In genomic region chr12:109592195-109592904, GRCh38 we compare ENCODE assay signal across 15 cellular contexts.
"Had no signal": no experiment of that assay in that cellular context is flagged by ENCODE, and none has a peak within 500 bp of the region (broad histone marks: within the 10 kb centered on the region; RNA-seq: fewer than 3 reads in every experiment).

No MANE protein-coding gene starts in this region.

- DNase-seq: activated CD4-positive, alpha-beta T cell treated with anti-CD3 and anti-CD28 coated beads, Interleukin-2, amount 50 U/mL, for 4 hours; activated effector memory CD4-positive, alpha-beta T cell treated with anti-CD3 and anti-CD28 coated beads, Interleukin-2, amount 50 U/mL, for 16 hours; activated T-cell treated with anti-CD3 and anti-CD28 coated beads, Interleukin-2, amount 50 U/mL, for 1 hour; foreskin keratinocyte; kidney; lower lobe of right lung; midbrain; naive B cell; stimulated activated CD4-positive, alpha-beta T cell treated with anti-CD3 and anti-CD28 coated beads, Interleukin-12 subunit alpha, Interleukin-12 subunit beta, amount 100 ng/mL, for 4 hours; stimulated activated naive CD4-positive, alpha-beta T cell; T-helper 2 cell; transverse colon had no signal

- H3K27ac ChIP-seq: foreskin keratinocyte, lower lobe of right lung, neutrophil, transverse colon had no signal

- H3K9me3 ChIP-seq: lower lobe of right lung, neutrophil, transverse colon had no signal

- ATAC-seq: activated CD4-positive, CD25-positive, alpha-beta regulatory T cell treated with anti-CD3 and anti-CD28 coated beads, Interleukin-2, amount 50 U/mL, for 24 hours; foreskin keratinocyte; lower lobe of right lung; sciatic nerve had no signal

- H3K27me3 ChIP-seq: foreskin keratinocyte, neutrophil, transverse colon had no signal

- H3K4me1 ChIP-seq: foreskin keratinocyte, transverse colon had no signal

- H3K4me3 ChIP-seq: lower lobe of right lung, transverse colon had no signal
